Comparison of ENCODE assay signal across 8 cellular contexts in the genomic region with DNA sequence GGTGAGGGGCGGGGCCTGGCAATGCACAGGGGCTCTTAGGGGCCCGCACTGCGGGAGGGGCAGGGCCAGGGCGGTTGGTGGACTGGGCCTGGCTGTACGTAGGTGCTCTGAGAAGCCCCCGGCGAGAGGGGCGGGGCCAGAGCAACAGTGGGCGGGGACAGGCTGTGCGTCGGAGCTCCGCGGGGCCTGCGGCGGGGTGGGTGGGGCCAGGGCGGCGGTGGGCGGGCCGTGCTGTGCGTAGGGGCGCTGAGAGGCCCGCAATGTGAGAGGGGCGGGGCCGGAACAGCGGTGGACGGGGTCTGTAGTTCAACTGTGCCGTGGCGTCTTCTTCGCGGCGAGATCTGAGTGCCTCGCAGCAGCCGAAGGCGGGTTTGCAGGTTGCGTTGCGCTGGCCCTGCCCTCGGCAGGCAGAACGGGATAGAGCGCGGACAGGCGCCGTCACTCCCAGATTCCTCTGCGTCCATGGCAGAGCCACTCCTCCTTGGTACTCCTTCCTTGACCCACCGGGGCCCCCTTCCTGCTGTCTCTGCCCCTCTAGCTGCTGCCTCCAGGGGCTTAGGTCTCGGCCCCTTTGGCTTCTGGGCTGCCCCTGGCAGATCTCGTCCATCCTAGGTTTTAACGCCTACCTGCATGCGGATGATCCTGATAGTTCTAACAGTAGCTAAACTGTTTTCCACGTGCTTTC. TPM values are rescaled to one million over a fixed set of nuclear protein-coding genes. Genes with fewer than 3 reads are reported as not detected.
A peak's percentile ranks its signal among the peaks of the same experiment; 100 is the strongest.
DNase-seq lines count a peak whose midpoint lies in the region; ATAC-seq lines count a peak whose summit lies in the region.

No MANE protein-coding gene starts in this region.

- DNase-seq in AML-193 (lab: John Stamatoyannopoulos, UW) (peak; percentile 76 to 92), NCI-H446 treated with DMSO at 0.1 percent for 48 hours (lab: John Stamatoyannopoulos, UW) (peak; percentile 77), cerebellum (ENCODE audit: low spot score) (peak; percentile 94)
- DNase-seq in activated CD4-positive, CD25-positive, alpha-beta regulatory T cell treated with anti-CD3 and anti-CD28 coated beads, Interleukin-2, amount 50 U/mL, for 72 hours: peak; percentile 95
- DNase-seq in stimulated activated CD4-positive, alpha-beta T cell treated with anti-CD3 and anti-CD28 coated beads, Interleukin-1b, Interleukin-23, amount 100 ng/mL, for 1 hour (ENCODE audit: low read depth in 2 of 2): peak; percentile 93 to 96

- no peaks in the 10 kb centered on the region for H3K27me3 ChIP-seq in layer of hippocampus (ENCODE audit: control insufficient read depth, insufficient read depth, low read length)

- ATAC-seq in GM19043 (IDR thresholded peaks at IDR 0.05; ENCODE audit: low read depth, unreplicated experiment) (peak; percentile 82), HG03342 (IDR thresholded peaks at IDR 0.05; ENCODE audit: unreplicated experiment) (peak; percentile 78)

- H3K27ac ChIP-seq in layer of hippocampus (ENCODE audit: low read depth, low read length): peak overlapping the region; percentile 75

RNA-seq across cellular contexts. Expression of gene CCNE1, which starts 33.2 kb away (rescaled TPM):
- 3.7 TPM for total RNA-seq in cerebellum

Comparison
In these comparisons a context has a peak if more than half of its experiments do, and no peak if none do; other contexts are left out.
1. Peak in every context shown above with its lines: DNase-seq, ATAC-seq and H3K27ac ChIP-seq.